Comparison of ENCODE assay signal across 17 cellular contexts in the genomic region with DNA sequence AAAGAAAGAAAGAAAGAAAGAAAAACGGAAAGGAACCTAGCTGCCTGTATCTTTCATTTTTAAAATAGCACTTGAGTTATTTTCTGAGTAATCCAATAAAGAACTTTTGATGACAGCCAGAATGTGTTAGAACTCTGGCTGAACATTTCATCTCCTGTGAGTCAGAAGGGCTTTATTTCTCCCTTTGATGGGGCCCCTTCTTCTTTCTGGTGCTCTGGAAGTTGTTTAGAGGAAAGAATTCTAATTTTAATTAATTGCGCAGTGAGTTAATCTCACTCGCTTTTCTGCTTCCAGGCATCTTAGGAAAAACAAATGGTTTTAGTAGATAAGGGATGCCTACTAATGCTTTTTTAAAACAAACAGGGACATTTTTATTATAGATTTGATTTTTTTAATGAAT. TPM values are rescaled to one million over a fixed set of nuclear protein-coding genes. Genes with fewer than 3 reads are reported as not detected.
DNase-seq lines count a peak whose midpoint lies in the region; ATAC-seq, FAIRE-seq and TF ChIP-seq lines count a peak whose summit lies in the region.
"Had no signal": no experiment of that assay in that cellular context is flagged by ENCODE, and none has a peak within 500 bp of the region (broad histone marks: within the 10 kb centered on the region; RNA-seq: fewer than 3 reads in every experiment).

No MANE protein-coding gene starts in this region.

- H3K27me3 ChIP-seq in SK-N-SH (ENCODE audit: insufficient read depth) = no peaks in the 10 kb centered on the region
- H3K27me3 ChIP-seq: body of pancreas, right lobe of liver had no signal

- TF ChIP-seq EP300 in SK-N-SH (IDR thresholded peaks at IDR 0.05; ENCODE audit: borderline replicate concordance in 1 of 2, low read depth in 1 of 2, low read length in 1 of 2) = peak; percentile 75 to 86

- peak overlapping the region; percentile 43 for H3K27ac Mint-ChIP-seq in osteocyte (ENCODE audit: unreplicated experiment)
- H3K27ac Mint-ChIP-seq: activated B cell treated with CpG ODN at 0.5 μM for 24 hours; CD4-positive, alpha-beta T cell had no signal

- H3K9ac ChIP-seq in SK-N-SH = no peak overlapping the region
- H3K9ac ChIP-seq: KMS-11 had no signal

- no peaks in the 10 kb centered on the region for H3K9me3 ChIP-seq in SK-N-SH
- H3K9me3 ChIP-seq: body of pancreas, right lobe of liver had no signal

- no peaks in the 10 kb centered on the region for H3K9me3 Mint-ChIP-seq in osteocyte (ENCODE audit: unreplicated experiment)
- H3K9me3 Mint-ChIP-seq: activated B cell treated with CpG ODN at 0.5 μM for 24 hours; CD4-positive, alpha-beta T cell had no signal

- H3K4me1 ChIP-seq in SK-N-SH (ENCODE audit: control insufficient read depth in 1 of 2, insufficient read depth in 2 of 2, low read depth in 1 of 2, low read length in 1 of 2) = peaks cover 7 to 25% of the 10 kb centered on the region in 2 experiments; a peak in 3 of 4 replicates
- H3K4me1 ChIP-seq: body of pancreas, right lobe of liver had no signal

- H3K4me3 Mint-ChIP-seq in osteocyte (ENCODE audit: unreplicated experiment) = no peak overlapping the region
- H3K4me3 Mint-ChIP-seq: activated B cell treated with CpG ODN at 0.5 μM for 24 hours; CD4-positive, alpha-beta T cell had no signal

- TF ChIP-seq CTCF in SK-N-SH (IDR thresholded peaks at IDR 0.05) = no peak
- TF ChIP-seq CTCF in fibroblast of pulmonary artery (IDR thresholded peaks at IDR 0.05; ENCODE audit: low read length, missing control alignments) = no peak
- TF ChIP-seq CTCF in osteocyte (IDR thresholded peaks at IDR 0.05) = no peak

- TF ChIP-seq POLR2A in GM12892 (IDR thresholded peaks at IDR 0.05; ENCODE audit: low read depth, low read length) = no peak

- TF ChIP-seq RAD21 in SK-N-SH (IDR thresholded peaks at IDR 0.05; ENCODE audit: low read length) = peak; percentile 15; the same call in 1 of the 2 replicates

- H3K79me2 ChIP-seq in SK-N-SH (ENCODE audit: insufficient read depth) = no peaks in the 10 kb centered on the region

- peak; percentile 53 for DNase-seq in EL
- peak; percentile 74 for DNase-seq in SK-N-SH
- peak; percentile 59 for DNase-seq in fibroblast of pulmonary artery (ENCODE audit: low read depth)
- DNase-seq in osteocyte (ENCODE audit: extremely low spot score, unreplicated experiment) = no peak
- DNase-seq in GM12892 (ENCODE audit: insufficient read length) = no peak
- no peak for DNase-seq in activated T-cell treated with anti-CD3 and anti-CD28 coated beads for 4 hours
- DNase-seq: activated B cell treated with CpG ODN at 0.5 μM for 24 hours; activated T-cell treated with anti-CD3 and anti-CD28 coated beads, Interleukin-2, amount 50 U/mL, for 1 hour; body of pancreas; CD4-positive, alpha-beta T cell; NCI-H2029 treated with DMSO at 0.1 percent for 48 hours; right lobe of liver; substantia nigra had no signal

- no peak for FAIRE-seq in GM12892 (lab: Jason Lieb, UNC)

- peak overlapping the region; percentile 41 to 69; a peak in 3 of 4 replicates for H3K27ac ChIP-seq in SK-N-SH (ENCODE audit: low read depth in 2 of 2, low read length in 1 of 2)
- H3K27ac ChIP-seq: body of pancreas, epithelial cell of prostate, KMS-11, right lobe of liver had no signal

- H4K20me1 ChIP-seq in SK-N-SH (ENCODE audit: insufficient read depth) = no peaks in the 10 kb centered on the region

- peak overlapping the region; percentile 25; the same call in 1 of the 2 replicates for H3K4me2 ChIP-seq in SK-N-SH
- H3K4me2 ChIP-seq: KMS-11 had no signal

- no peaks in the 10 kb centered on the region for H3K9me2 ChIP-seq in SK-N-SH

- WGBS in SK-N-SH (ENCODE audit: low lambda C conversion rate) = 24% methylated on average over 3 of the region's 3 CpGs

- POLR2A ChIA-PET in SK-N-SH (lab: Yijun Ruan, JAX) = interaction anchor here (0.5 to 1.2 kb wide), 2 partner anchors 18 to 509 kb away, joined by 3 read pairs; no protein-coding TSS in a partner anchor

- peaks cover 24% of the 10 kb centered on the region for H3K4me1 Mint-ChIP-seq in osteocyte (ENCODE audit: unreplicated experiment)
- H3K4me1 Mint-ChIP-seq: activated B cell treated with CpG ODN at 0.5 μM for 24 hours had no signal

- peaks cover 15% of the 10 kb centered on the region for H3K36me3 Mint-ChIP-seq in osteocyte (ENCODE audit: unreplicated experiment)

- no peak overlapping the region for H2AFZ ChIP-seq in SK-N-SH (ENCODE audit: low read depth)

- no peak overlapping the region; a peak in 1 of 4 replicates for H3K4me3 ChIP-seq in SK-N-SH (ENCODE audit: low read depth in 2 of 2, low read length in 1 of 2)
- H3K4me3 ChIP-seq in fibroblast of pulmonary artery (replicated peaks; ENCODE audit: low read depth, low read length) = no peak overlapping the region
- H3K4me3 ChIP-seq: body of pancreas, right lobe of liver had no signal

- H3K27me3 Mint-ChIP-seq in osteocyte (ENCODE audit: unreplicated experiment) = no peaks in the 10 kb centered on the region

- no peak for ATAC-seq in HG02642 (IDR thresholded peaks at IDR 0.05; ENCODE audit: poor library complexity, unreplicated experiment)
- no peak for ATAC-seq in HG03457 (IDR thresholded peaks at IDR 0.05; ENCODE audit: unreplicated experiment)
- ATAC-seq: body of pancreas, right lobe of liver had no signal

- peaks cover 17% of the 10 kb centered on the region for H3F3A ChIP-seq in SK-N-SH (replicated peaks; ENCODE audit: insufficient read depth)

- CTCF ChIA-PET in SK-N-SH (lab: Yijun Ruan, JAX) = interaction anchor here (1.1 to 3.0 kb wide), 6 partner anchors 10 to 615 kb away, joined by 3 to 10 read pairs (median 3); no protein-coding TSS in a partner anchor

- peaks cover 0 to 3% of the 10 kb centered on the region in 2 experiments for H3K36me3 ChIP-seq in SK-N-SH (replicated peaks in 1 of 2; ENCODE audit: control insufficient read depth in 1 of 2, insufficient read depth in 2 of 2, low read length in 1 of 2)
- H3K36me3 ChIP-seq: right lobe of liver had no signal

TF ChIP-seq in SK-N-SH, 30 proteins besides CTCF, POLR2A, EP300 and RAD21 (continues in another document):
- TF ChIP-seq, protein P1, sequence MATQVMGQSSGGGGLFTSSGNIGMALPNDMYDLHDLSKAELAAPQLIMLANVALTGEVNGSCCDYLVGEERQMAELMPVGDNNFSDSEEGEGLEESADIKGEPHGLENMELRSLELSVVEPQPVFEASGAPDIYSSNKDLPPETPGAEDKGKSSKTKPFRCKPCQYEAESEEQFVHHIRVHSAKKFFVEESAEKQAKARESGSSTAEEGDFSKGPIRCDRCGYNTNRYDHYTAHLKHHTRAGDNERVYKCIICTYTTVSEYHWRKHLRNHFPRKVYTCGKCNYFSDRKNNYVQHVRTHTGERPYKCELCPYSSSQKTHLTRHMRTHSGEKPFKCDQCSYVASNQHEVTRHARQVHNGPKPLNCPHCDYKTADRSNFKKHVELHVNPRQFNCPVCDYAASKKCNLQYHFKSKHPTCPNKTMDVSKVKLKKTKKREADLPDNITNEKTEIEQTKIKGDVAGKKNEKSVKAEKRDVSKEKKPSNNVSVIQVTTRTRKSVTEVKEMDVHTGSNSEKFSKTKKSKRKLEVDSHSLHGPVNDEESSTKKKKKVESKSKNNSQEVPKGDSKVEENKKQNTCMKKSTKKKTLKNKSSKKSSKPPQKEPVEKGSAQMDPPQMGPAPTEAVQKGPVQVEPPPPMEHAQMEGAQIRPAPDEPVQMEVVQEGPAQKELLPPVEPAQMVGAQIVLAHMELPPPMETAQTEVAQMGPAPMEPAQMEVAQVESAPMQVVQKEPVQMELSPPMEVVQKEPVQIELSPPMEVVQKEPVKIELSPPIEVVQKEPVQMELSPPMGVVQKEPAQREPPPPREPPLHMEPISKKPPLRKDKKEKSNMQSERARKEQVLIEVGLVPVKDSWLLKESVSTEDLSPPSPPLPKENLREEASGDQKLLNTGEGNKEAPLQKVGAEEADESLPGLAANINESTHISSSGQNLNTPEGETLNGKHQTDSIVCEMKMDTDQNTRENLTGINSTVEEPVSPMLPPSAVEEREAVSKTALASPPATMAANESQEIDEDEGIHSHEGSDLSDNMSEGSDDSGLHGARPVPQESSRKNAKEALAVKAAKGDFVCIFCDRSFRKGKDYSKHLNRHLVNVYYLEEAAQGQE (IDR thresholded peaks at IDR 0.05; ENCODE audit: low read depth, low read length) = no peak
- TF ChIP-seq, protein P2, sequence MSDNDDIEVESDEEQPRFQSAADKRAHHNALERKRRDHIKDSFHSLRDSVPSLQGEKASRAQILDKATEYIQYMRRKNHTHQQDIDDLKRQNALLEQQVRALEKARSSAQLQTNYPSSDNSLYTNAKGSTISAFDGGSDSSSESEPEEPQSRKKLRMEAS (IDR thresholded peaks at IDR 0.05; ENCODE audit: low read depth) = no peak; the same call in 1 of the 2 replicates
- TF ChIP-seq, protein P3, sequence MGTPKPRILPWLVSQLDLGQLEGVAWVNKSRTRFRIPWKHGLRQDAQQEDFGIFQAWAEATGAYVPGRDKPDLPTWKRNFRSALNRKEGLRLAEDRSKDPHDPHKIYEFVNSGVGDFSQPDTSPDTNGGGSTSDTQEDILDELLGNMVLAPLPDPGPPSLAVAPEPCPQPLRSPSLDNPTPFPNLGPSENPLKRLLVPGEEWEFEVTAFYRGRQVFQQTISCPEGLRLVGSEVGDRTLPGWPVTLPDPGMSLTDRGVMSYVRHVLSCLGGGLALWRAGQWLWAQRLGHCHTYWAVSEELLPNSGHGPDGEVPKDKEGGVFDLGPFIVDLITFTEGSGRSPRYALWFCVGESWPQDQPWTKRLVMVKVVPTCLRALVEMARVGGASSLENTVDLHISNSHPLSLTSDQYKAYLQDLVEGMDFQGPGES (IDR thresholded peaks at IDR 0.05; ENCODE audit: low read depth, low read length) = no peak
- TF ChIP-seq GATA2 (CRISPR knock-in tag; IDR thresholded peaks at IDR 0.05) (peak; percentile 81), RXRA (IDR thresholded peaks at IDR 0.05; ENCODE audit: borderline replicate concordance, low read depth) (0 out of 2 replicates have a peak, but pooled peaks have one; percentile 38), TEAD4 (IDR thresholded peaks at IDR 0.05; ENCODE audit: borderline replicate concordance, insufficient read depth) (0 out of 2 replicates have a peak, but pooled peaks have one; percentile 49), FOXM1 (IDR thresholded peaks at IDR 0.05; ENCODE audit: low read depth) (no peak), RFX5 (IDR thresholded peaks at IDR 0.05; ENCODE audit: low read length) (no peak), NRF1 (IDR thresholded peaks at IDR 0.05; ENCODE audit: low read depth, low read length) (no peak), TCF12 (IDR thresholded peaks at IDR 0.05) (peak; percentile 85)

RNA-seq across cellular contexts. Expression of a gene that starts 57.9 kb away (rescaled TPM):
- polyA plus RNA-seq in SK-N-SH (2012; rRNA removed) = 44.2 and 48.2 TPM in 2 replicates
- polyA plus RNA-seq in SK-N-SH (2012; cell fraction: cytosol; rRNA removed) = 33.6 and 40.0 TPM in 2 replicates
- 50.2 and 59.4 TPM in 2 replicates for polyA plus RNA-seq in SK-N-SH (2012; cell fraction: nucleus; rRNA removed)
- total RNA-seq in osteocyte = 69.4 and 71.4 TPM in 2 replicates
- 29.3 TPM for polyA plus RNA-seq in GM12892 (2012; ENCODE audit: missing spikeins)

Comparison
In these comparisons a context has a peak if more than half of its experiments do, and no peak if none do; other contexts are left out.
1. DNase-seq: peak in EL (single experiment), SK-N-SH (single experiment) and fibroblast of pulmonary artery (single experiment); none in osteocyte (single experiment), GM12892 (single experiment) and activated T-cell treated with anti-CD3 and anti-CD28 coated beads for 4 hours (single experiment).